ENCODE assay signal across 20 cellular contexts in genomic region chr18:1998121-1998520, GRCh38.
"Had no signal": no experiment of that assay in that cellular context is flagged by ENCODE, and none has a peak within 500 bp of the region (broad histone marks: within the 10 kb centered on the region; RNA-seq: fewer than 3 reads in every experiment).

No MANE protein-coding gene starts in this region.

- H3K27me3 ChIP-seq: neutrophil, ovary, tibial artery had no signal

- H3K27ac Mint-ChIP-seq: activated naive CD4-positive, alpha-beta T cell treated with anti-CD3 and anti-CD28 coated beads, Interleukin-2, amount 10 ng/mL, durations not matched to agents 7 days and 5 days; immature natural killer cell; natural killer cell treated with Interleukin-12 subunit alpha and Interleukin-12 subunit beta and Interleukin-15 and Interleukin-18, amount 100 ng/mL, for 72 hours; stimulated activated effector memory CD8-positive, alpha-beta T cell treated with anti-CD3 and anti-CD28 coated beads, Interleukin-12 subunit alpha, Interleukin-12 subunit beta, amount 100 ng/mL, for 72 hours; stimulated activated naive CD8-positive, alpha-beta T cell treated with anti-CD3 and anti-CD28 coated beads, Interleukin-15, amount 100 ng/mL, for 72 hours; T-helper 17 cell had no signal

- H3K9me3 Mint-ChIP-seq: activated naive CD4-positive, alpha-beta T cell treated with anti-CD3 and anti-CD28 coated beads, Interleukin-2, amount 10 ng/mL, durations not matched to agents 7 days and 5 days; activated T-cell treated with anti-CD3 and anti-CD28 coated beads, Interleukin-2, amount 50 U/mL, for 72 hours; natural killer cell treated with Interleukin-12 subunit alpha and Interleukin-12 subunit beta and Interleukin-15 and Interleukin-18, amount 100 ng/mL, for 72 hours; stimulated activated naive CD8-positive, alpha-beta T cell treated with anti-CD3 and anti-CD28 coated beads, Interleukin-15, amount 100 ng/mL, for 72 hours had no signal

- H3K36me3 ChIP-seq: left ventricle myocardium inferior, neutrophil, ovary, prostate gland, tibial artery had no signal

- DNase-seq: activated CD4-positive, alpha-beta T cell treated with anti-CD3 and anti-CD28 coated beads for 4 hours; activated CD4-positive, alpha-beta T cell treated with anti-CD3 and anti-CD28 coated beads, Interleukin-2, amount 50 U/mL, for 48 hours; activated CD4-positive, CD25-positive, alpha-beta regulatory T cell; activated effector memory CD4-positive, alpha-beta T cell treated with Interleukin-2 at 50 U/mL for 16 hours; activated naive CD4-positive, alpha-beta T cell treated with anti-CD3 and anti-CD28 coated beads, Interleukin-2, amount 10 ng/mL, durations not matched to agents 7 days and 5 days; activated T-cell treated with anti-CD3 and anti-CD28 coated beads, Interleukin-2, amount 50 U/mL, for 72 hours; immature natural killer cell; left ventricle myocardium inferior; ovary; right cardiac atrium; stimulated activated CD4-positive, alpha-beta T cell treated with anti-CD3 and anti-CD28 coated beads, Interleukin-12 subunit alpha, Interleukin-12 subunit beta, amount 100 ng/mL, for 4 hours; stimulated activated CD4-positive, alpha-beta T cell treated with anti-CD3 and anti-CD28 coated beads, Interleukin-1b, Interleukin-23, amount 100 ng/mL, for 48 hours; stimulated activated naive CD8-positive, alpha-beta T cell treated with anti-CD3 and anti-CD28 coated beads, Interleukin-15, amount 100 ng/mL, for 72 hours; T-helper 17 cell; tibial artery had no signal

- H3K4me3 Mint-ChIP-seq: activated naive CD4-positive, alpha-beta T cell treated with anti-CD3 and anti-CD28 coated beads, Interleukin-2, amount 10 ng/mL, durations not matched to agents 7 days and 5 days; activated T-cell treated with anti-CD3 and anti-CD28 coated beads, Interleukin-2, amount 50 U/mL, for 72 hours; immature natural killer cell; natural killer cell treated with Interleukin-12 subunit alpha and Interleukin-12 subunit beta and Interleukin-15 and Interleukin-18, amount 100 ng/mL, for 72 hours; stimulated activated effector memory CD8-positive, alpha-beta T cell treated with anti-CD3 and anti-CD28 coated beads, Interleukin-12 subunit alpha, Interleukin-12 subunit beta, amount 100 ng/mL, for 72 hours; stimulated activated naive CD8-positive, alpha-beta T cell treated with anti-CD3 and anti-CD28 coated beads, Interleukin-15, amount 100 ng/mL, for 72 hours; T-helper 17 cell had no signal

- H3K27ac ChIP-seq: foreskin keratinocyte, left ventricle myocardium inferior, neutrophil, ovary, prostate gland, tibial artery had no signal

- H3K4me1 Mint-ChIP-seq: activated naive CD4-positive, alpha-beta T cell treated with anti-CD3 and anti-CD28 coated beads, Interleukin-2, amount 10 ng/mL, durations not matched to agents 7 days and 5 days; immature natural killer cell; stimulated activated effector memory CD8-positive, alpha-beta T cell treated with anti-CD3 and anti-CD28 coated beads, Interleukin-12 subunit alpha, Interleukin-12 subunit beta, amount 100 ng/mL, for 72 hours; stimulated activated naive CD8-positive, alpha-beta T cell treated with anti-CD3 and anti-CD28 coated beads, Interleukin-15, amount 100 ng/mL, for 72 hours; T-helper 17 cell had no signal

- H3K9me3 ChIP-seq: left ventricle myocardium inferior, neutrophil, ovary, prostate gland, tibial artery had no signal

- H3K4me1 ChIP-seq: foreskin keratinocyte, left ventricle myocardium inferior, prostate gland, tibial artery had no signal

- H3K27me3 Mint-ChIP-seq: T-helper 17 cell had no signal

- H3K36me3 Mint-ChIP-seq: activated naive CD4-positive, alpha-beta T cell treated with anti-CD3 and anti-CD28 coated beads, Interleukin-2, amount 10 ng/mL, durations not matched to agents 7 days and 5 days; immature natural killer cell; natural killer cell treated with Interleukin-12 subunit alpha and Interleukin-12 subunit beta and Interleukin-15 and Interleukin-18, amount 100 ng/mL, for 72 hours; stimulated activated effector memory CD8-positive, alpha-beta T cell treated with anti-CD3 and anti-CD28 coated beads, Interleukin-12 subunit alpha, Interleukin-12 subunit beta, amount 100 ng/mL, for 72 hours had no signal

- H3K4me3 ChIP-seq: left ventricle myocardium inferior, ovary, prostate gland, tibial artery had no signal
